In genomic region chr7:123522061-123522460, GRCh38 we compare ENCODE assay signal across 29 cellular contexts. TPM values are rescaled to one million over a fixed set of nuclear protein-coding genes. Genes with fewer than 3 reads are reported as not detected.
DNase-seq lines count a peak whose midpoint lies in the region; ATAC-seq and TF ChIP-seq lines count a peak whose summit lies in the region.
"Had no signal": no experiment of that assay in that cellular context is flagged by ENCODE, and none has a peak within 500 bp of the region (broad histone marks: within the 10 kb centered on the region; RNA-seq: fewer than 3 reads in every experiment).

No MANE protein-coding gene starts in this region.

- ATAC-seq in mucosa of descending colon (peak; percentile 27), HG02970 (IDR thresholded peaks at IDR 0.05; ENCODE audit: low FRiP score, unreplicated experiment) (no peak)
- ATAC-seq in stimulated activated effector memory CD8-positive, alpha-beta T cell treated with anti-CD3 and anti-CD28 coated beads, Interleukin-12 subunit alpha, Interleukin-12 subunit beta, amount 100 ng/mL, for 72 hours, result no peak
- ATAC-seq: activated T-cell treated with anti-CD3 and anti-CD28 coated beads, Interleukin-2, amount 50 U/mL, for 72 hours; foreskin keratinocyte; heart right ventricle; left ventricle myocardium superior; naive thymus-derived CD8-positive, alpha-beta T cell; upper lobe of right lung; WTC11 had no signal

- H3K4me3 Mint-ChIP-seq in stimulated activated effector memory CD8-positive, alpha-beta T cell treated with anti-CD3 and anti-CD28 coated beads, Interleukin-12 subunit alpha, Interleukin-12 subunit beta, amount 100 ng/mL, for 72 hours, result no peak overlapping the region
- H3K4me3 Mint-ChIP-seq: activated T-cell treated with anti-CD3 and anti-CD28 coated beads, Interleukin-2, amount 50 U/mL, for 72 hours; CD4-positive, CD25-positive, alpha-beta regulatory T cell; naive thymus-derived CD8-positive, alpha-beta T cell; WTC11 had no signal

- H3K4me1 ChIP-seq in SJCRH30 (0 out of 2 replicates have a peak, but pooled peaks cover 6% of the 10 kb centered on the region), mucosa of descending colon (ENCODE audit: low read depth) (no peaks in the 10 kb centered on the region), A673 (ENCODE audit: insufficient read depth, low read length, poor library complexity, severe bottlenecking) (no peaks in the 10 kb centered on the region)
- H3K4me1 ChIP-seq: foreskin keratinocyte, heart right ventricle, upper lobe of right lung had no signal

- H3K36me3 Mint-ChIP-seq in stimulated activated effector memory CD8-positive, alpha-beta T cell treated with anti-CD3 and anti-CD28 coated beads, Interleukin-12 subunit alpha, Interleukin-12 subunit beta, amount 100 ng/mL, for 72 hours, result no peaks in the 10 kb centered on the region
- H3K36me3 Mint-ChIP-seq: CD4-positive, CD25-positive, alpha-beta regulatory T cell had no signal

- CTCF ChIA-PET in A673 (lab: Charles Lee), result no interaction called here

- H3K27me3 ChIP-seq in SJCRH30, result no peaks in the 10 kb centered on the region
- H3K27me3 ChIP-seq in A673 (replicated peaks; ENCODE audit: insufficient read depth, low read depth, low read length, poor library complexity), result no peaks in the 10 kb centered on the region
- H3K27me3 ChIP-seq: brain microvascular endothelial cell, foreskin keratinocyte, heart right ventricle, upper lobe of right lung had no signal

- H3K9me3 ChIP-seq in SJCRH30 (replicated peaks) (no peaks in the 10 kb centered on the region), mucosa of descending colon (no peaks in the 10 kb centered on the region), A673 (ENCODE audit: low read depth, low read length, poor library complexity, severe bottlenecking) (no peaks in the 10 kb centered on the region)
- H3K9me3 ChIP-seq: upper lobe of right lung had no signal

- H3K4me1 Mint-ChIP-seq in stimulated activated effector memory CD8-positive, alpha-beta T cell treated with anti-CD3 and anti-CD28 coated beads, Interleukin-12 subunit alpha, Interleukin-12 subunit beta, amount 100 ng/mL, for 72 hours, result no peaks in the 10 kb centered on the region
- H3K4me1 Mint-ChIP-seq: CD4-positive, CD25-positive, alpha-beta regulatory T cell; naive thymus-derived CD8-positive, alpha-beta T cell had no signal

- H3K36me3 ChIP-seq in SJCRH30 (no peaks in the 10 kb centered on the region), mucosa of descending colon (ENCODE audit: low read depth) (no peaks in the 10 kb centered on the region), A673 (ENCODE audit: insufficient read depth, low read length, poor library complexity, severe bottlenecking) (no peaks in the 10 kb centered on the region)
- H3K36me3 ChIP-seq: brain microvascular endothelial cell, heart right ventricle, upper lobe of right lung had no signal

- no peak overlapping the region for H3K27ac Mint-ChIP-seq in stimulated activated effector memory CD8-positive, alpha-beta T cell treated with anti-CD3 and anti-CD28 coated beads, Interleukin-12 subunit alpha, Interleukin-12 subunit beta, amount 100 ng/mL, for 72 hours
- H3K27ac Mint-ChIP-seq: activated T-cell treated with anti-CD3 and anti-CD28 coated beads, Interleukin-2, amount 50 U/mL, for 72 hours; CD4-positive, CD25-positive, alpha-beta regulatory T cell; naive thymus-derived CD8-positive, alpha-beta T cell; WTC11 had no signal

- POLR2A ChIA-PET in A673 (lab: Charles Lee; ENCODE audit: low non-redundant PET), result no interaction called here

- H3K4me3 ChIP-seq in SJCRH30, result no peak overlapping the region
- H3K4me3 ChIP-seq in fibroblast of mammary gland (ENCODE audit: control insufficient read depth, low read depth, low read length), result no peak overlapping the region
- no peak overlapping the region for H3K4me3 ChIP-seq in mucosa of descending colon
- no peak overlapping the region for H3K4me3 ChIP-seq in A673 (ENCODE audit: low read depth, low read length, poor library complexity, severe bottlenecking)
- H3K4me3 ChIP-seq: GM23248, heart right ventricle, upper lobe of right lung had no signal

- BruUV-seq in A673 (replicated peaks; lab: Mats Ljungman, UMichigan), result no TSS peak

- no peaks in the 10 kb centered on the region for H3K9me3 Mint-ChIP-seq in stimulated activated effector memory CD8-positive, alpha-beta T cell treated with anti-CD3 and anti-CD28 coated beads, Interleukin-12 subunit alpha, Interleukin-12 subunit beta, amount 100 ng/mL, for 72 hours
- H3K9me3 Mint-ChIP-seq: activated T-cell treated with anti-CD3 and anti-CD28 coated beads, Interleukin-2, amount 50 U/mL, for 72 hours had no signal

- TF ChIP-seq CTCF in fibroblast of mammary gland (conservative IDR thresholded peaks at IDR 0.05; ENCODE audit: control insufficient read depth, insufficient read depth, low read depth, low read length) (no peak), mucosa of descending colon (IDR thresholded peaks at IDR 0.05) (no peak), A673 (conservative IDR thresholded peaks at IDR 0.05; ENCODE audit: low read depth, low read length) (no peak)

- intact Hi-C loops in mucosa of descending colon (cut with DNase I, micrococcal nuclease), result no loop called here
- intact Hi-C loops in A673 (cut with micrococcal nuclease; ENCODE audit: unreplicated experiment), result no loop called here

- no peak overlapping the region for H3K27ac ChIP-seq in SJCRH30
- H3K27ac ChIP-seq in A673 (ENCODE audit: low read depth, low read length, poor library complexity, severe bottlenecking), result no peak overlapping the region
- H3K27ac ChIP-seq: brain microvascular endothelial cell, foreskin keratinocyte, GM23248, heart right ventricle, upper lobe of right lung had no signal

- DNase-seq in SJCRH30 (peak; percentile 8 to 37), fibroblast of mammary gland (ENCODE audit: low read depth) (peak; percentile 8), mucosa of descending colon (no peak), A673 (ENCODE audit: low spot score) (no peak)
- DNase-seq in stimulated activated effector memory CD8-positive, alpha-beta T cell treated with anti-CD3 and anti-CD28 coated beads, Interleukin-12 subunit alpha, Interleukin-12 subunit beta, amount 100 ng/mL, for 72 hours (ENCODE audit: low spot score in 2 of 2), result no peak
- no peak for DNase-seq in stimulated activated CD4-positive, alpha-beta T cell treated with anti-CD3 and anti-CD28 coated beads, Interleukin-2, amount 100 ng/mL, for 24 hours
- DNase-seq: activated CD4-positive, alpha-beta T cell treated with anti-CD3 and anti-CD28 coated beads, Interleukin-2, amount 50 U/mL, for 1 hour; activated naive CD4-positive, alpha-beta T cell treated with Interleukin-2 at 50 U/mL for 16 hours; activated T-cell treated with anti-CD3 and anti-CD28 coated beads, Interleukin-2, amount 50 U/mL, for 72 hours; brain microvascular endothelial cell; CD4-positive, CD25-positive, alpha-beta regulatory T cell; effector memory CD4-positive, alpha-beta T cell; erythroblast; foreskin keratinocyte; GM23248; heart right ventricle; IMR-90; left ventricle myocardium superior; naive thymus-derived CD8-positive, alpha-beta T cell; NCI-H1105; NCI-H187 treated with DMSO at 0.1 percent for 48 hours; NCI-H524 treated with DMSO at 0.1 percent for 48 hours; NK-92 treated with Interleukin-12 subunit alpha and Interleukin-12 subunit beta, amount 100 ng/mL, for 24 hours; retina; SHP77 treated with DMSO at 0.1 percent for 48 hours; stimulated activated CD4-positive, alpha-beta T cell treated with anti-CD3 and anti-CD28 coated beads, Interleukin-4, amount 100 ng/mL, for 1 hour; upper lobe of right lung had no signal

RNA-seq across cellular contexts. Expression of gene IQUB, which starts 12.3 kb away (rescaled TPM):
- 0.05 and 0.16 TPM in 2 replicates for total RNA-seq in SJCRH30 (2014; rRNA removed; shearing (Covaris generic))
- under 1 TPM in 2 of 3 donors, not detected in 1; 0.26 to 0.41 TPM for total RNA-seq in mucosa of descending colon
- 0.20 and 0.62 TPM in 2 replicates for total RNA-seq in A673 (2021)
- total RNA-seq: CD4-positive, CD25-positive, alpha-beta regulatory T cell; GM23248 had no signal

RNA-seq across cellular contexts. Expression of gene NDUFA5, which starts 35.6 kb away (rescaled TPM):
- total RNA-seq in SJCRH30 (2014; rRNA removed; shearing (Covaris generic)), result 94.0 and 105 TPM in 2 replicates
- total RNA-seq in mucosa of descending colon (100 to 1,000 TPM in 2 of 3 donors, 10 to 100 TPM in 1; 88.7 to 118 (median 104) TPM), A673 (2021) (107 and 114 TPM in 2 replicates)

Comparison
In these comparisons a context has a peak if more than half of its experiments do, and no peak if none do; other contexts are left out.
1. DNase-seq: peak in SJCRH30 (2 of 2) and fibroblast of mammary gland (single experiment); none in mucosa of descending colon (0 of 3), stimulated activated effector memory CD8-positive, alpha-beta T cell treated with anti-CD3 and anti-CD28 coated beads, Interleukin-12 subunit alpha, Interleukin-12 subunit beta, amount 100 ng/mL, for 72 hours (0 of 2), stimulated activated CD4-positive, alpha-beta T cell treated with anti-CD3 and anti-CD28 coated beads, Interleukin-2, amount 100 ng/mL, for 24 hours (0 of 2) and A673 (single experiment).